ENCODE assay signal across 31 cellular contexts in genomic region chr16:4333308-4333638, GRCh38. TPM values are rescaled to one million over a fixed set of nuclear protein-coding genes. Genes with fewer than 3 reads are reported as not detected.
"Had no signal": no experiment of that assay in that cellular context is flagged by ENCODE, and none has a peak within 500 bp of the region (broad histone marks: within the 10 kb centered on the region; RNA-seq: fewer than 3 reads in every experiment).

No MANE protein-coding gene starts in this region.

- H3K4me3 Mint-ChIP-seq: naive thymus-derived CD8-positive, alpha-beta T cell; natural killer cell treated with Interleukin-12 subunit alpha and Interleukin-12 subunit beta and Interleukin-15 and Interleukin-18, amount 100 ng/mL, for 72 hours; nephron progenitor cell; neural crest cell; stimulated activated memory B cell treated with anti-CD40 and anti-IgM and Interleukin-4, amounts not matched to agents 10 μg/mL and 1 μg/mL and 100 μg/mL, for 72 hours; stimulated activated naive CD8-positive, alpha-beta T cell treated with anti-CD3 and anti-CD28 coated beads, Interleukin-15, amount 100 ng/mL, for 72 hours; type B pancreatic cell had no signal

- H3K27me3 ChIP-seq: ovary, right lobe of liver, suprapubic skin, testis, tibial artery, upper lobe of right lung, uterus had no signal

- H3K9me3 ChIP-seq: ovary, psoas muscle, right lobe of liver, spleen, suprapubic skin, testis, tibial artery, transverse colon, upper lobe of right lung, uterus had no signal

- H3K27ac ChIP-seq: ovary, parathyroid adenoma, psoas muscle, right lobe of liver, skin epidermis, spleen, suprapubic skin, testis, tibial artery, transverse colon, upper lobe of right lung, uterus had no signal

- H3K36me3 ChIP-seq: ovary, right lobe of liver, transverse colon, uterus had no signal

- H3K27me3 Mint-ChIP-seq: naive thymus-derived CD8-positive, alpha-beta T cell; natural killer cell treated with Interleukin-12 subunit alpha and Interleukin-12 subunit beta and Interleukin-15 and Interleukin-18, amount 100 ng/mL, for 72 hours; progenitor cell of endocrine pancreas; type B pancreatic cell had no signal

- DNase-seq: naive thymus-derived CD8-positive, alpha-beta T cell; nephron progenitor cell; occipital lobe; ovary; posterior cingulate gyrus; psoas muscle; right lobe of liver; spleen; stimulated activated CD4-positive, alpha-beta T cell treated with anti-CD3 and anti-CD28 coated beads, Interleukin-12 subunit alpha, Interleukin-12 subunit beta, amount 100 ng/mL, for 4 hours; stimulated activated CD4-positive, alpha-beta T cell treated with anti-CD3 and anti-CD28 coated beads, Interleukin-1b, Interleukin-23, amount 100 ng/mL, for 48 hours; stimulated activated CD4-positive, alpha-beta T cell treated with anti-CD3 and anti-CD28 coated beads, Interleukin-4, amount 100 ng/mL, for 1 hour; stimulated activated CD4-positive, alpha-beta T cell treated with anti-CD3 and anti-CD28 coated beads, Interleukin-4, amount 100 ng/mL, for 4 hours; stimulated activated CD8-positive, alpha-beta memory T cell treated with anti-CD3 and anti-CD28 coated beads, Interleukin-4, amount 100 ng/mL, for 48 hours; stimulated activated naive CD4-positive, alpha-beta T cell; stimulated activated naive CD8-positive, alpha-beta T cell treated with anti-CD3 and anti-CD28 coated beads, Interleukin-15, amount 100 ng/mL, for 72 hours; stimulated activated naive CD8-positive, alpha-beta T cell treated with anti-CD3 and anti-CD28 coated beads, Interleukin-15, Interleukin-2, amounts not matched to agents 100 U/mL and 50 U/mL, for 24 hours; substantia nigra; testis; tibial artery; transverse colon; uterus had no signal

- H3K4me3 ChIP-seq: ovary, psoas muscle, right lobe of liver, skin epidermis, smooth muscle cell, spleen, suprapubic skin, testis, tibial artery, transverse colon, upper lobe of right lung, uterus had no signal

- H3K9ac ChIP-seq: parathyroid adenoma had no signal

- H3K4me2 ChIP-seq: smooth muscle cell had no signal

- H3K27ac Mint-ChIP-seq: natural killer cell treated with Interleukin-12 subunit alpha and Interleukin-12 subunit beta and Interleukin-15 and Interleukin-18, amount 100 ng/mL, for 72 hours; progenitor cell of endocrine pancreas; stimulated activated memory B cell treated with anti-CD40 and anti-IgM and Interleukin-4, amounts not matched to agents 10 μg/mL and 1 μg/mL and 100 μg/mL, for 72 hours; type B pancreatic cell had no signal

- H3K9me3 Mint-ChIP-seq: naive thymus-derived CD8-positive, alpha-beta T cell; natural killer cell treated with Interleukin-12 subunit alpha and Interleukin-12 subunit beta and Interleukin-15 and Interleukin-18, amount 100 ng/mL, for 72 hours; nephron progenitor cell; neural crest cell; stimulated activated memory B cell treated with anti-CD40 and anti-IgM and Interleukin-4, amounts not matched to agents 10 μg/mL and 1 μg/mL and 100 μg/mL, for 72 hours; stimulated activated naive CD8-positive, alpha-beta T cell treated with anti-CD3 and anti-CD28 coated beads, Interleukin-15, amount 100 ng/mL, for 72 hours; type B pancreatic cell had no signal

- H3K36me3 Mint-ChIP-seq: naive thymus-derived CD8-positive, alpha-beta T cell; natural killer cell treated with Interleukin-12 subunit alpha and Interleukin-12 subunit beta and Interleukin-15 and Interleukin-18, amount 100 ng/mL, for 72 hours; stimulated activated memory B cell treated with anti-CD40 and anti-IgM and Interleukin-4, amounts not matched to agents 10 μg/mL and 1 μg/mL and 100 μg/mL, for 72 hours; type B pancreatic cell had no signal

RNA-seq across cellular contexts. Expression of gene GLIS2, which starts 17.4 kb away (rescaled TPM):
- polyA plus RNA-seq: naive thymus-derived CD8-positive, alpha-beta T cell had no signal
